ENCODE assay signal across 1 cellular context in the genomic region with DNA sequence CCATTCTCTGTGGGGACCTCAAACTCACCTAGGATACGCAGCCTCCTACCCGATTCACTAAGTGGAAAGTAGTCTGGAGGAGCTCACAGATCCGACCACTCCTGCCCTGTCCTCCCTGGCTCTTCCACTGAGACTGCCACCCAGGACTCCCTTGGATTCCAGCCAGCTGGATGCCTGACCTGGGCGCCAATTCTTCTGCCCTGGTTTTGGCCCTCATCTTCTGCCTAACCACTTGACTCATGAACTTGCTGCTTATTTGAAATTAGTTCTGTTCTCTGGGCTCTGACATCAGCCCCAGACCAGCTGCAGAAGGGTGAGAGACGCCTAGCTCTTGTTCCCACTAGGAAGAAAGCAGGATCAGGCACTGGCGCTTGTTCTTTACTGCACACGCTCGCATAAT.
TF ChIP-seq lines count a peak whose summit lies in the region.

No MANE protein-coding gene starts in this region.

TF ChIP-seq in HepG2, 621 proteins besides CTCF, POLR2A, EP300 and RAD21:
- TF ChIP-seq SOX5 (CRISPR knock-in tag; IDR thresholded peaks at IDR 0.05; ENCODE audit: borderline replicate concordance), result no peak
- TF ChIP-seq PBX3 (CRISPR knock-in tag; IDR thresholded peaks at IDR 0.05; ENCODE audit: borderline replicate concordance), result no peak
- no peak for TF ChIP-seq BRCA1 (CRISPR knock-in tag; IDR thresholded peaks at IDR 0.05)
- no peak for TF ChIP-seq THAP9 (CRISPR knock-in tag; IDR thresholded peaks at IDR 0.05; ENCODE audit: borderline replicate concordance)
- TF ChIP-seq SMARCE1 (IDR thresholded peaks at IDR 0.05; ENCODE audit: borderline replicate concordance), result no peak
- no peak for TF ChIP-seq PLRG1 (conservative IDR thresholded peaks at IDR 0.05)
- no peak for TF ChIP-seq PTBP1 (IDR thresholded peaks at IDR 0.05; ENCODE audit: low read depth, low read length, poor library complexity, severe bottlenecking)
- TF ChIP-seq UBTF (CRISPR knock-in tag; IDR thresholded peaks at IDR 0.05), result no peak
